ENCODE assay signal across 8 cellular contexts in genomic region chr17:31859487-31860008, GRCh38. TPM values are rescaled to one million over a fixed set of nuclear protein-coding genes. Genes with fewer than 3 reads are reported as not detected.
DNase-seq lines count a peak whose midpoint lies in the region; ATAC-seq, FAIRE-seq and TF ChIP-seq lines count a peak whose summit lies in the region.

No MANE protein-coding gene starts in this region.

- ATAC-seq in activated T-cell treated with anti-CD3 and anti-CD28 coated beads, Interleukin-2, amount 50 U/mL, for 72 hours (replicated peaks in 1 of 2): no peak
- no peak for ATAC-seq in HG03457 (IDR thresholded peaks at IDR 0.05; ENCODE audit: unreplicated experiment)

- TF ChIP-seq CTCF in kidney (IDR thresholded peaks at IDR 0.05; ENCODE audit: borderline replicate concordance, extremely low read depth, insufficient read depth) (no peak), tibial nerve (IDR thresholded peaks at IDR 0.05) (no peak)

- peak overlapping the region; percentile 7 for H3K27ac Mint-ChIP-seq in activated T-cell treated with anti-CD3 and anti-CD28 coated beads, Interleukin-2, amount 50 U/mL, for 72 hours
- peak overlapping the region; percentile 24 for H3K27ac Mint-ChIP-seq in activated T-helper 2 cell treated with anti-CD3 and anti-CD28 coated beads, Interferon-gamma antibody, Interleukin-2, Interleukin-4, amounts not matched to agents 10 μg/mL and 5 μg/mL and 100 μg/mL, durations not matched to agents 14 hours and 24 hours and 36 hours

- H3K4me3 Mint-ChIP-seq in activated T-cell treated with anti-CD3 and anti-CD28 coated beads, Interleukin-2, amount 50 U/mL, for 72 hours: peak overlapping the region; percentile 74 to 92
- peak overlapping the region; percentile 81 for H3K4me3 Mint-ChIP-seq in activated T-helper 2 cell treated with anti-CD3 and anti-CD28 coated beads, Interferon-gamma antibody, Interleukin-2, Interleukin-4, amounts not matched to agents 10 μg/mL and 5 μg/mL and 100 μg/mL, durations not matched to agents 14 hours and 24 hours and 36 hours (ENCODE audit: low read depth)

- no peaks in the 10 kb centered on the region for H3K27me3 Mint-ChIP-seq in activated T-cell treated with anti-CD3 and anti-CD28 coated beads, Interleukin-2, amount 50 U/mL, for 72 hours (ENCODE audit: low read depth)
- H3K27me3 Mint-ChIP-seq in activated T-helper 2 cell treated with anti-CD3 and anti-CD28 coated beads, Interferon-gamma antibody, Interleukin-2, Interleukin-4, amounts not matched to agents 10 μg/mL and 5 μg/mL and 100 μg/mL, durations not matched to agents 14 hours and 24 hours and 36 hours (ENCODE audit: low read depth): no peaks in the 10 kb centered on the region

- H3K9me3 ChIP-seq in kidney (ENCODE audit: control insufficient read depth in 1 of 2, low read length in 2 of 2): no peaks in the 10 kb centered on the region
- no peaks in the 10 kb centered on the region for H3K9me3 ChIP-seq in tibial nerve

- no peak for DNase-seq in activated T-cell treated with anti-CD3 and anti-CD28 coated beads, Interleukin-2, amount 50 U/mL, for 72 hours
- DNase-seq in activated T-cell treated with anti-CD3 and anti-CD28 coated beads for 4 hours (no peak), kidney (no peak), tibial nerve (ENCODE audit: low spot score in 2 of 2) (no peak), NCI-H146 (lab: John Stamatoyannopoulos, UW) (no peak), COLO668 (lab: John Stamatoyannopoulos, UW; ENCODE audit: unreplicated experiment) (no peak)
- no peak for DNase-seq in activated T-helper 2 cell treated with anti-CD3 and anti-CD28 coated beads, Interferon-gamma antibody, Interleukin-2, Interleukin-4, amounts not matched to agents 10 μg/mL and 5 μg/mL and 100 μg/mL, durations not matched to agents 14 hours and 24 hours and 36 hours (ENCODE audit: low spot score)

- H3K27ac ChIP-seq in kidney (ENCODE audit: low read depth in 2 of 2, low read length in 2 of 2): no peak overlapping the region
- H3K27ac ChIP-seq in tibial nerve: peak overlapping the region in 1 of 4 donors; percentile 95

- FAIRE-seq in kidney (lab: Jason Lieb, UNC): no peak

- H3K9ac ChIP-seq in kidney (ENCODE audit: low read length in 2 of 2): no peak overlapping the region

- H3K4me1 Mint-ChIP-seq in activated T-cell treated with anti-CD3 and anti-CD28 coated beads, Interleukin-2, amount 50 U/mL, for 72 hours (ENCODE audit: low read depth): peaks cover 29% of the 10 kb centered on the region
- peaks cover 20% of the 10 kb centered on the region for H3K4me1 Mint-ChIP-seq in activated T-helper 2 cell treated with anti-CD3 and anti-CD28 coated beads, Interferon-gamma antibody, Interleukin-2, Interleukin-4, amounts not matched to agents 10 μg/mL and 5 μg/mL and 100 μg/mL, durations not matched to agents 14 hours and 24 hours and 36 hours (ENCODE audit: low read depth)

- H3K4me3 ChIP-seq in kidney (ENCODE audit: low read length in 2 of 2) (peak overlapping the region; percentile 64 to 71), tibial nerve (peak overlapping the region; percentile 25 to 94 (median 52))

- TF ChIP-seq POLR2A in tibial nerve (IDR thresholded peaks at IDR 0.05): no peak

- intact Hi-C loops in activated T-helper 2 cell treated with anti-CD3 and anti-CD28 coated beads, Interferon-gamma antibody, Interleukin-2, Interleukin-4, amounts not matched to agents 10 μg/mL and 5 μg/mL and 100 μg/mL, durations not matched to agents 14 hours and 24 hours and 36 hours (cut with micrococcal nuclease): loop anchor here (2.0 to 5.0 kb wide), 2 partner anchors 41 to 307 kb away; partner anchors contain the start of gene UTP6
- intact Hi-C loops in kidney (cut with DNase I): no loop called here

- H3K4me1 ChIP-seq in kidney (ENCODE audit: control insufficient read depth in 1 of 2, insufficient read depth in 1 of 2, low read depth in 1 of 2, low read length in 2 of 2) (peaks cover 10 to 16% of the 10 kb centered on the region in 2 donors), tibial nerve (peaks cover 0 to 24% (median 10%) of the 10 kb centered on the region in 4 donors)

- TF ChIP-seq EP300 in tibial nerve (IDR thresholded peaks at IDR 0.05): no peak

- peaks cover 3 to 8% of the 10 kb centered on the region in 2 donors for H3K36me3 Mint-ChIP-seq in activated T-cell treated with anti-CD3 and anti-CD28 coated beads, Interleukin-2, amount 50 U/mL, for 72 hours (ENCODE audit: insufficient read depth in 2 of 2)
- peaks cover 22% of the 10 kb centered on the region for H3K36me3 Mint-ChIP-seq in activated T-helper 2 cell treated with anti-CD3 and anti-CD28 coated beads, Interferon-gamma antibody, Interleukin-2, Interleukin-4, amounts not matched to agents 10 μg/mL and 5 μg/mL and 100 μg/mL, durations not matched to agents 14 hours and 24 hours and 36 hours (ENCODE audit: low read depth)

- H3K36me3 ChIP-seq in kidney (ENCODE audit: control insufficient read depth in 1 of 2, insufficient read depth in 2 of 2, low read length in 2 of 2) (peaks cover 2% of the 10 kb centered on the region in 2 donors), tibial nerve (peaks cover 0 to 58% (median 0%) of the 10 kb centered on the region in 3 donors)

- no peaks in the 10 kb centered on the region for H3K27me3 ChIP-seq in tibial nerve

- whole genome bisulfite sequencing in tibial nerve, 2 donors: 18 to 29% methylated on average over 10 to 16 of the region's 16 CpGs

- H3K9me3 Mint-ChIP-seq in activated T-cell treated with anti-CD3 and anti-CD28 coated beads, Interleukin-2, amount 50 U/mL, for 72 hours: no peaks in the 10 kb centered on the region
- H3K9me3 Mint-ChIP-seq in activated T-helper 2 cell treated with anti-CD3 and anti-CD28 coated beads, Interferon-gamma antibody, Interleukin-2, Interleukin-4, amounts not matched to agents 10 μg/mL and 5 μg/mL and 100 μg/mL, durations not matched to agents 14 hours and 24 hours and 36 hours: no peaks in the 10 kb centered on the region

RNA-seq across cellular contexts. Expression of gene COPRS, which starts 0.5 kb away (rescaled TPM):
- 10 to 100 TPM; 31.0 to 33.2 TPM for total RNA-seq in activated T-cell treated with anti-CD3 and anti-CD28 coated beads, Interleukin-2, amount 50 U/mL, for 72 hours
- 59.7 and 64.2 TPM in 2 replicates for total RNA-seq in activated T-helper 2 cell treated with anti-CD3 and anti-CD28 coated beads, Interferon-gamma antibody, Interleukin-2, Interleukin-4, amounts not matched to agents 10 μg/mL and 5 μg/mL and 100 μg/mL, durations not matched to agents 14 hours and 24 hours and 36 hours
- total RNA-seq in kidney (34.3 TPM), tibial nerve (100 to 1,000 TPM in 1 of 4 donors, 10 to 100 TPM in 3; 72.1 to 117 (median 83.1) TPM)
- polyA plus RNA-seq in kidney (ENCODE audit: insufficient read depth, low read depth, low replicate concordance): 124 TPM

RNA-seq across cellular contexts. Expression of gene UTP6, which starts 42.0 kb away (rescaled TPM):
- total RNA-seq in activated T-cell treated with anti-CD3 and anti-CD28 coated beads, Interleukin-2, amount 50 U/mL, for 72 hours: 100 to 1,000 TPM in 1 of 2 donors, 10 to 100 TPM in 1; 87.8 to 106 TPM
- 126 and 129 TPM in 2 replicates for total RNA-seq in activated T-helper 2 cell treated with anti-CD3 and anti-CD28 coated beads, Interferon-gamma antibody, Interleukin-2, Interleukin-4, amounts not matched to agents 10 μg/mL and 5 μg/mL and 100 μg/mL, durations not matched to agents 14 hours and 24 hours and 36 hours
- 49.9 TPM for total RNA-seq in kidney
- polyA plus RNA-seq in kidney (ENCODE audit: insufficient read depth, low read depth, low replicate concordance): 39.9 TPM
- total RNA-seq in tibial nerve: 10 to 100 TPM; 30.2 to 56.1 (median 45.8) TPM
